ENCODE assay signal across 19 cellular contexts in genomic region chr10:10925667-10926066, GRCh38.
DNase-seq lines count a peak whose midpoint lies in the region; ATAC-seq and TF ChIP-seq lines count a peak whose summit lies in the region.
"Had no signal": no experiment of that assay in that cellular context is flagged by ENCODE, and none has a peak within 500 bp of the region (broad histone marks: within the 10 kb centered on the region; RNA-seq: fewer than 3 reads in every experiment).

No MANE protein-coding gene starts in this region.

- no peak for DNase-seq in natural killer cell treated with Interleukin-12 subunit alpha and Interleukin-12 subunit beta and Interleukin-15 and Interleukin-18, amount 100 ng/mL, for 72 hours (ENCODE audit: low spot score)
- DNase-seq in natural killer cell, result no peak
- DNase-seq in stimulated activated effector memory CD8-positive, alpha-beta T cell treated with anti-CD3 and anti-CD28 coated beads, Interleukin-12 subunit alpha, Interleukin-12 subunit beta, amount 100 ng/mL, for 72 hours (ENCODE audit: low spot score in 2 of 2), result no peak
- no peak for DNase-seq in DMS 273 (lab: John Stamatoyannopoulos, UW; ENCODE audit: unreplicated experiment)
- DNase-seq in NOMO-1 treated with DMSO at 0.1 percent for 48 hours (lab: John Stamatoyannopoulos, UW; ENCODE audit: unreplicated experiment), result no peak
- DNase-seq: AML-193; Caco-2; Calu3; CD4-positive, alpha-beta T cell; CD8-positive, alpha-beta T cell; DMS 273 treated with DMSO at 0.1 percent for 48 hours; DMS153; DMS53; DMS79; DND-41; EL; GDM1 had no signal

- intact Hi-C loops in natural killer cell (cut with micrococcal nuclease), result no loop called here

- no peak overlapping the region for H3K27ac Mint-ChIP-seq in natural killer cell treated with Interleukin-12 subunit alpha and Interleukin-12 subunit beta and Interleukin-15 and Interleukin-18, amount 100 ng/mL, for 72 hours
- H3K27ac Mint-ChIP-seq in natural killer cell, result no peak overlapping the region
- H3K27ac Mint-ChIP-seq in stimulated activated effector memory CD8-positive, alpha-beta T cell treated with anti-CD3 and anti-CD28 coated beads, Interleukin-12 subunit alpha, Interleukin-12 subunit beta, amount 100 ng/mL, for 72 hours, result no peak overlapping the region
- H3K27ac Mint-ChIP-seq: B cell; CD4-positive, alpha-beta T cell; CD8-positive, alpha-beta T cell had no signal

- no peak overlapping the region for H3K4me3 Mint-ChIP-seq in natural killer cell treated with Interleukin-12 subunit alpha and Interleukin-12 subunit beta and Interleukin-15 and Interleukin-18, amount 100 ng/mL, for 72 hours
- no peak overlapping the region for H3K4me3 Mint-ChIP-seq in natural killer cell
- no peak overlapping the region for H3K4me3 Mint-ChIP-seq in stimulated activated effector memory CD8-positive, alpha-beta T cell treated with anti-CD3 and anti-CD28 coated beads, Interleukin-12 subunit alpha, Interleukin-12 subunit beta, amount 100 ng/mL, for 72 hours
- H3K4me3 Mint-ChIP-seq: B cell; CD4-positive, alpha-beta T cell; CD8-positive, alpha-beta T cell had no signal

- no peaks in the 10 kb centered on the region for H3K36me3 Mint-ChIP-seq in natural killer cell treated with Interleukin-12 subunit alpha and Interleukin-12 subunit beta and Interleukin-15 and Interleukin-18, amount 100 ng/mL, for 72 hours
- H3K36me3 Mint-ChIP-seq in natural killer cell, result no peaks in the 10 kb centered on the region
- no peaks in the 10 kb centered on the region for H3K36me3 Mint-ChIP-seq in stimulated activated effector memory CD8-positive, alpha-beta T cell treated with anti-CD3 and anti-CD28 coated beads, Interleukin-12 subunit alpha, Interleukin-12 subunit beta, amount 100 ng/mL, for 72 hours
- H3K36me3 Mint-ChIP-seq: CD8-positive, alpha-beta T cell had no signal

- H3K27me3 Mint-ChIP-seq in natural killer cell treated with Interleukin-12 subunit alpha and Interleukin-12 subunit beta and Interleukin-15 and Interleukin-18, amount 100 ng/mL, for 72 hours, result peaks cover 14 to 45% of the 10 kb centered on the region in 2 donors
- H3K27me3 Mint-ChIP-seq in natural killer cell (ENCODE audit: low read depth in 2 of 2), result peaks cover 20 to 27% of the 10 kb centered on the region in 2 donors

- no peaks in the 10 kb centered on the region for H3K4me1 Mint-ChIP-seq in natural killer cell treated with Interleukin-12 subunit alpha and Interleukin-12 subunit beta and Interleukin-15 and Interleukin-18, amount 100 ng/mL, for 72 hours (ENCODE audit: low read depth in 2 of 2)
- no peaks in the 10 kb centered on the region for H3K4me1 Mint-ChIP-seq in natural killer cell
- H3K4me1 Mint-ChIP-seq in stimulated activated effector memory CD8-positive, alpha-beta T cell treated with anti-CD3 and anti-CD28 coated beads, Interleukin-12 subunit alpha, Interleukin-12 subunit beta, amount 100 ng/mL, for 72 hours, result no peaks in the 10 kb centered on the region
- H3K4me1 Mint-ChIP-seq: B cell had no signal

- peak; percentile 33 to 48 for ATAC-seq in natural killer cell treated with Interleukin-12 subunit alpha and Interleukin-12 subunit beta and Interleukin-15 and Interleukin-18, amount 100 ng/mL, for 72 hours
- no peak for ATAC-seq in natural killer cell
- ATAC-seq in stimulated activated effector memory CD8-positive, alpha-beta T cell treated with anti-CD3 and anti-CD28 coated beads, Interleukin-12 subunit alpha, Interleukin-12 subunit beta, amount 100 ng/mL, for 72 hours, result peak; percentile 44
- ATAC-seq: A549; CD8-positive, alpha-beta T cell had no signal

- no peaks in the 10 kb centered on the region for H3K9me3 Mint-ChIP-seq in natural killer cell treated with Interleukin-12 subunit alpha and Interleukin-12 subunit beta and Interleukin-15 and Interleukin-18, amount 100 ng/mL, for 72 hours
- H3K9me3 Mint-ChIP-seq in natural killer cell, result no peaks in the 10 kb centered on the region
- no peaks in the 10 kb centered on the region for H3K9me3 Mint-ChIP-seq in stimulated activated effector memory CD8-positive, alpha-beta T cell treated with anti-CD3 and anti-CD28 coated beads, Interleukin-12 subunit alpha, Interleukin-12 subunit beta, amount 100 ng/mL, for 72 hours
- H3K9me3 Mint-ChIP-seq: CD4-positive, alpha-beta T cell; CD8-positive, alpha-beta T cell had no signal

- TF ChIP-seq CTCF in natural killer cell (IDR thresholded peaks at IDR 0.05), result no peak

Comparison
In these comparisons a context has a peak if more than half of its experiments do, and no peak if none do; other contexts are left out.
1. ATAC-seq: peak in natural killer cell treated with Interleukin-12 subunit alpha and Interleukin-12 subunit beta and Interleukin-15 and Interleukin-18, amount 100 ng/mL, for 72 hours (2 of 2) and stimulated activated effector memory CD8-positive, alpha-beta T cell treated with anti-CD3 and anti-CD28 coated beads, Interleukin-12 subunit alpha, Interleukin-12 subunit beta, amount 100 ng/mL, for 72 hours (single experiment); none in natural killer cell (0 of 3).